In the genomic region with DNA sequence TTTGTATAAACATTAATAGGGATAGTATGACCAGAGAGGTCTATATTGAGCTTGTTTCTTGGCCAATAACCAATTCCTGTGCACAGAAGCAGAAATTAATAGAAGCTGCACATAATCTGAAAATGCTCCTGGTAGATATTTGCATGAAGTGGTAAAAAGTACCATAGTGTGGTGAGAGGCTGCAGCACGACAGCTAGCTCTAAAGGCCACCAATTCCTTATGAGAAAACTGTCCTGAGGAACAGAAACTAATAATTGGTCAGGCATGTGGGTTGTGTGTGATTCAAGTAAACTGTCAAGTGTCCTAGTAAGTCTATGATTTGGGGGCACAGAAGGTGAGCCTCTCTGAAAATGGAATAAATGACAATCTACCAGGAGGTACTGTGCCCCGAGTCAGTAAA, we compare ENCODE assay signal across 12 cellular contexts.
DNase-seq lines count a peak whose midpoint lies in the region; ATAC-seq, FAIRE-seq and TF ChIP-seq lines count a peak whose summit lies in the region.
"Had no signal": no experiment of that assay in that cellular context is flagged by ENCODE, and none has a peak within 500 bp of the region (broad histone marks: within the 10 kb centered on the region; RNA-seq: fewer than 3 reads in every experiment).

No MANE protein-coding gene starts in this region.

- peak; percentile 98 for ATAC-seq in GM18511 (IDR thresholded peaks at IDR 0.05; ENCODE audit: unreplicated experiment)
- ATAC-seq in GM21360 (IDR thresholded peaks at IDR 0.05; ENCODE audit: unreplicated experiment): peak; percentile 99
- ATAC-seq in HG02970 (IDR thresholded peaks at IDR 0.05; ENCODE audit: low FRiP score, unreplicated experiment): peak; percentile 99
- ATAC-seq in HG03575 (IDR thresholded peaks at IDR 0.05; ENCODE audit: extremely low read depth, insufficient number of reproducible peaks, low FRiP score, unreplicated experiment): peak; percentile 98
- no peak for ATAC-seq in SK-N-SH treated with all-trans-retinoic acid at 6 μM for 48 hours

- no peak for FAIRE-seq in HTR-8/SVneo (lab: Jason Lieb, UNC)
- FAIRE-seq: urothelium cell line had no signal

- no peak for DNase-seq in superior temporal gyrus (ENCODE audit: extremely low spot score)
- DNase-seq in DMS 273 (lab: John Stamatoyannopoulos, UW; ENCODE audit: unreplicated experiment): no peak
- no peak for DNase-seq in HTR-8/SVneo (ENCODE audit: insufficient read length, low spot score)
- DNase-seq: activated T-cell treated with anti-CD3 and anti-CD28 coated beads for 4 hours, GF-D8, NCI-H146 had no signal

TF ChIP-seq in SK-N-SH treated with all-trans-retinoic acid at 6 μM for 48 hours, 23 proteins besides CTCF, POLR2A, EP300 and RAD21:
- TF ChIP-seq RARB (CRISPR knock-in tag; IDR thresholded peaks at IDR 0.05) (no peak), CREB5 (CRISPR knock-in tag; IDR thresholded peaks at IDR 0.05; ENCODE audit: low read depth) (no peak), BACH2 (CRISPR knock-in tag; IDR thresholded peaks at IDR 0.05; ENCODE audit: borderline replicate concordance) (no peak), ZNF8 (CRISPR knock-in tag; IDR thresholded peaks at IDR 0.05) (no peak), ZFP3 (CRISPR knock-in tag; IDR thresholded peaks at IDR 0.05) (no peak), ZFP30 (CRISPR knock-in tag; IDR thresholded peaks at IDR 0.05) (no peak), ZC3H10 (CRISPR knock-in tag; IDR thresholded peaks at IDR 0.05) (no peak), ARNTL (CRISPR knock-in tag; IDR thresholded peaks at IDR 0.05; ENCODE audit: borderline replicate concordance, low read depth) (no peak), OSR1 (CRISPR knock-in tag; IDR thresholded peaks at IDR 0.05) (no peak), ESRRG (CRISPR knock-in tag; IDR thresholded peaks at IDR 0.05) (no peak), GLIS3 (CRISPR knock-in tag; IDR thresholded peaks at IDR 0.05) (no peak), CSDC2 (CRISPR knock-in tag; IDR thresholded peaks at IDR 0.05) (no peak), ISL1 (CRISPR knock-in tag; IDR thresholded peaks at IDR 0.05) (no peak)
- TF ChIP-seq, protein P1, sequence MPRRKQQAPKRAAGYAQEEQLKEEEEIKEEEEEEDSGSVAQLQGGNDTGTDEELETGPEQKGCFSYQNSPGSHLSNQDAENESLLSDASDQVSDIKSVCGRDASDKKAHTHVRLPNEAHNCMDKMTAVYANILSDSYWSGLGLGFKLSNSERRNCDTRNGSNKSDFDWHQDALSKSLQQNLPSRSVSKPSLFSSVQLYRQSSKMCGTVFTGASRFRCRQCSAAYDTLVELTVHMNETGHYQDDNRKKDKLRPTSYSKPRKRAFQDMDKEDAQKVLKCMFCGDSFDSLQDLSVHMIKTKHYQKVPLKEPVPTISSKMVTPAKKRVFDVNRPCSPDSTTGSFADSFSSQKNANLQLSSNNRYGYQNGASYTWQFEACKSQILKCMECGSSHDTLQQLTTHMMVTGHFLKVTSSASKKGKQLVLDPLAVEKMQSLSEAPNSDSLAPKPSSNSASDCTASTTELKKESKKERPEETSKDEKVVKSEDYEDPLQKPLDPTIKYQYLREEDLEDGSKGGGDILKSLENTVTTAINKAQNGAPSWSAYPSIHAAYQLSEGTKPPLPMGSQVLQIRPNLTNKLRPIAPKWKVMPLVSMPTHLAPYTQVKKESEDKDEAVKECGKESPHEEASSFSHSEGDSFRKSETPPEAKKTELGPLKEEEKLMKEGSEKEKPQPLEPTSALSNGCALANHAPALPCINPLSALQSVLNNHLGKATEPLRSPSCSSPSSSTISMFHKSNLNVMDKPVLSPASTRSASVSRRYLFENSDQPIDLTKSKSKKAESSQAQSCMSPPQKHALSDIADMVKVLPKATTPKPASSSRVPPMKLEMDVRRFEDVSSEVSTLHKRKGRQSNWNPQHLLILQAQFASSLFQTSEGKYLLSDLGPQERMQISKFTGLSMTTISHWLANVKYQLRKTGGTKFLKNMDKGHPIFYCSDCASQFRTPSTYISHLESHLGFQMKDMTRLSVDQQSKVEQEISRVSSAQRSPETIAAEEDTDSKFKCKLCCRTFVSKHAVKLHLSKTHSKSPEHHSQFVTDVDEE (CRISPR knock-in tag; IDR thresholded peaks at IDR 0.05): no peak
